ENCODE assay signal across 8 cellular contexts in genomic region chrX:38468758-38469157, GRCh38.
"Had no signal": no experiment of that assay in that cellular context is flagged by ENCODE, and none has a peak within 500 bp of the region (broad histone marks: within the 10 kb centered on the region; RNA-seq: fewer than 3 reads in every experiment).

No MANE protein-coding gene starts in this region.

- H2AFZ ChIP-seq: GM23338 had no signal

- H3K4me3 ChIP-seq: GM23338, K562 had no signal

- DNase-seq: H9, HCEC 1CT, IMR-90 had no signal

- H3K27ac Mint-ChIP-seq: GM23338, H9 had no signal

- ATAC-seq: GM23338, K562 had no signal

- FAIRE-seq: H1, H54, HTR-8/SVneo, K562 had no signal

- H3K4me3 Mint-ChIP-seq: GM23338, H9 had no signal

- H3K4me2 ChIP-seq: GM23338 had no signal

- H3K9me3 Mint-ChIP-seq: GM23338 had no signal

- H3K4me1 Mint-ChIP-seq: GM23338, H9 had no signal
